Comparison of ENCODE assay signal across 8 cellular contexts in the genomic region with DNA sequence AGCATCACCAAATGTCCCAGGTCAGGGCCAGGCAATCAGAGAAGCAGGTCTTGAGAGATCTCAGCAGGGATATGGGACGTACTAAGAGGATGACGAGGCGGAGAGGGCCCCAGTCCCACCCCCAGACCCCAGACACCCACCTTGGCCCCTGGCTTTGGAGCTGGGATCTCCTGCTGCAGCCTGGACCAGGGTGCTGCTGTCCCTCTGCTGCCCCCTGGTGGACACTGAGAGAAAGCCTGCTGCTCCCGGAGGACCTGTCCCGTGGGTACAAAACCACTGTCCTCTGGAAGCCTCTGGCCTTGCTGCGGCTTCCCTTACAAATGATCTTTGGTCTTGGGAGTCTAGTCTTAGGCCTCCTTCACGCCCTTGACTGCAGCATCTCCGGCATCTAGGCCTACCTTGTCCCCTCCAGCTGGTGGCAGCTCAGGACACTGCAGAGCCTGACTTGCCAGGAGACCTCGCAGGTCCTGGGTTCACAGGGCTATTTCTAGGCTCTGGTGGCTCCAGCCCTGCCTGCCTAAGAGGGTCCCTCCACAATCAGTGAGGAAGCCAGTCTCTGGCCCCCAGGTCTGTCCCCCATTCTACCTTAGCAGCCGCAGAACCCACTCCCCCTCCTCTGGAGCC.
A peak's percentile ranks its signal among the peaks of the same experiment; 100 is the strongest.
DNase-seq lines count a peak whose midpoint lies in the region; ATAC-seq, FAIRE-seq and TF ChIP-seq lines count a peak whose summit lies in the region.

No MANE protein-coding gene starts in this region.

- H3K9me2 ChIP-seq in Loucy (replicated peaks; ENCODE audit: low read depth, low read length): no peaks in the 10 kb centered on the region

- peaks cover 74% of the 10 kb centered on the region for H3K4me1 ChIP-seq in BLaER1
- H3K4me1 ChIP-seq in Loucy (ENCODE audit: insufficient read depth, low read length, poor library complexity, severe bottlenecking): peaks cover 30% of the 10 kb centered on the region
- H3K4me1 ChIP-seq in adipocyte (ENCODE audit: control insufficient read depth, insufficient read depth, low read length): peaks cover 32% of the 10 kb centered on the region

- TF ChIP-seq CTCF in Loucy (conservative IDR thresholded peaks at IDR 0.05; ENCODE audit: low read length): peak; percentile 94

- H3K9ac ChIP-seq in BLaER1: peak overlapping the region; percentile 15; the same call in 1 of the 2 replicates
- H3K9ac ChIP-seq in Loucy (ENCODE audit: low read depth, low read length, poor library complexity, severe bottlenecking): no peak overlapping the region
- no peak overlapping the region for H3K9ac ChIP-seq in adipocyte (ENCODE audit: low read length)

- intact Hi-C loops in left cardiac atrium (cut with DNase I): loop anchor here in 1 of 2 donors (2.0 kb wide), 1 partner anchor 247 kb away; no protein-coding TSS in a partner anchor

- no peak overlapping the region for H2AFZ ChIP-seq in Loucy (ENCODE audit: low read length)

- H4K20me1 ChIP-seq in BLaER1 (peaks cover 32% of the 10 kb centered on the region), Loucy (ENCODE audit: insufficient read depth, low read length, poor library complexity, severe bottlenecking) (no peaks in the 10 kb centered on the region)

- H3K79me2 ChIP-seq in Loucy (ENCODE audit: insufficient read depth, low read length): no peaks in the 10 kb centered on the region

- DNase-seq in GM19239 (ENCODE audit: insufficient read length, low spot score) (peak; percentile 92), SW480 (ENCODE audit: low spot score) (peak; percentile 69), adipocyte (ENCODE audit: low read depth) (peak; percentile 91), left cardiac atrium (peak; percentile 87), renal cortical epithelial cell (ENCODE audit: low read depth) (peak; percentile 52), cortex of kidney (lab: John Stamatoyannopoulos, UW) (no peak)

- no peaks in the 10 kb centered on the region for H3F3A ChIP-seq in Loucy (ENCODE audit: low read depth)

- FAIRE-seq in GM19239 (lab: Jason Lieb, UNC): peak; percentile 86

- H3K36me3 ChIP-seq in BLaER1 (no peaks in the 10 kb centered on the region), Loucy (ENCODE audit: insufficient read depth, low read length) (no peaks in the 10 kb centered on the region), adipocyte (ENCODE audit: control insufficient read depth, insufficient read depth, low read length, severe bottlenecking) (peaks cover 5% of the 10 kb centered on the region)

- ATAC-seq in left cardiac atrium: peak; percentile 54 to 66

- H3K27ac ChIP-seq in BLaER1: no peak overlapping the region

- H3K4me2 ChIP-seq in BLaER1 (peak overlapping the region; percentile 87), Loucy (ENCODE audit: low read depth, low read length, poor library complexity, severe bottlenecking) (peak overlapping the region; percentile 11)

- H3K4me3 ChIP-seq in BLaER1: no peak overlapping the region
- no peak overlapping the region for H3K4me3 ChIP-seq in Loucy (ENCODE audit: low read length, poor library complexity, severe bottlenecking)
- no peak overlapping the region for H3K4me3 ChIP-seq in adipocyte (ENCODE audit: low read length)

- H3K27me3 ChIP-seq in BLaER1 (no peaks in the 10 kb centered on the region), Loucy (ENCODE audit: insufficient read depth, low read length, poor library complexity, severe bottlenecking) (no peaks in the 10 kb centered on the region), adipocyte (replicated peaks; ENCODE audit: control insufficient read depth, insufficient read depth, low read length) (no peaks in the 10 kb centered on the region)

- H3K9me3 ChIP-seq in BLaER1 (no peaks in the 10 kb centered on the region), Loucy (ENCODE audit: insufficient read depth, low read depth, low read length) (no peaks in the 10 kb centered on the region), adipocyte (ENCODE audit: control insufficient read depth, low read length) (no peaks in the 10 kb centered on the region)
